In the genomic region with DNA sequence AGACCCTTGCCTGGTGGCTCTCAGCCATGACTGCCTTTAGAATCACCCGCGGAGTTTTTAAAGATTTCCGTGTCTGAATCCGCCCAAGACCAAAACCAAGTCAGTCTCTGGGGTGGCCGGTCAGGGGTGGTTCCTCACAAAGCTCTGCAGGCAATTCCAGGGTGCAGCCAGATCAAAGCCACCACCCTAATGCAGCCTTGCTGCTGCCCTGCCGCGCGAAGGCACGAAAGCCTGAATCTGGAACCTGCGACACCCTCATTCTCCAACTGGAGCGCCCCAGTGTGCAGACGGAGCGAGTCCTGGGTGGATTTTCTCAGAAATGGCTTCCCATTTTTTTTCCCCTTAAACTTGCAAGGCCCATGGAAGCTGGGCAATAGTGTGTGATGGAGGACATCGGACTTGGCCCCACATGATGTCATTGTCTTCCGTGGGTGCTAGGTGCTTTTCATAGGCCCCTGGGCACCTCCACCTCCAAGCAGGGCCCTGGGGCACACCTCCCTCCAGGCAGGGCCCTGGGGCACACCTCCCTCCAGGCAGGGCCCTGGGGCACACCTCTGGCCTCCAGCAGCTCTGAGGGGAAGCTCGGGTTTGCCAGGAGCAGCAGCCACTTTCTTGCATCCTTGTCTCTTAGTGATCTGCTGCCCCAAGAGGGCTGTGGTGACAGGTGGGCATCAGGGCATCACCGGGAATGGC, we compare ENCODE assay signal across 29 cellular contexts.
"Had no signal": no experiment of that assay in that cellular context is flagged by ENCODE, and none has a peak within 500 bp of the region (broad histone marks: within the 10 kb centered on the region; RNA-seq: fewer than 3 reads in every experiment).

No MANE protein-coding gene starts in this region.

- H3K36me3 ChIP-seq: cardiac muscle cell, SJCRH30 had no signal

- ATAC-seq: activated CD8-positive, alpha-beta memory T cell treated with anti-CD3 and anti-CD28 coated beads, Interleukin-2, amount 10 ng/mL, durations not matched to agents 7 days and 5 days; SK-N-SH treated with all-trans-retinoic acid at 6 μM for 48 hours; T-helper 17 cell had no signal

- H3K9me3 ChIP-seq: SJCRH30 had no signal

- H3K27me3 Mint-ChIP-seq: activated B cell treated with CpG ODN at 0.5 μM for 24 hours; activated CD4-positive, alpha-beta T cell treated with anti-CD3 and anti-CD28 coated beads, Interleukin-2, amount 10 ng/mL, durations not matched to agents 24 days and 14 days; activated CD8-positive, alpha-beta memory T cell treated with anti-CD3 and anti-CD28 coated beads, Interleukin-2, amount 10 ng/mL, durations not matched to agents 7 days and 5 days; activated naive CD8-positive, alpha-beta T cell treated with anti-CD3 and anti-CD28 coated beads for 36 hours; activated T-cell treated with anti-CD3 and anti-CD28 coated beads, Interleukin-2, amount 50 U/mL, for 24 hours; T-helper 17 cell had no signal

- H3K27me3 ChIP-seq: brain microvascular endothelial cell, cardiac muscle cell, SJCRH30 had no signal

- H3K4me1 ChIP-seq: SJCRH30 had no signal

- H3K4me3 ChIP-seq: cardiac muscle cell, SJCRH30 had no signal

- H3K36me3 Mint-ChIP-seq: activated CD8-positive, alpha-beta memory T cell treated with anti-CD3 and anti-CD28 coated beads, Interleukin-2, amount 10 ng/mL, durations not matched to agents 7 days and 5 days had no signal

- H3K27ac ChIP-seq: brain microvascular endothelial cell, cardiac muscle cell, SJCRH30 had no signal

- H3K4me3 Mint-ChIP-seq: activated B cell treated with CpG ODN at 0.5 μM for 24 hours; activated CD4-positive, alpha-beta T cell treated with anti-CD3 and anti-CD28 coated beads, Interleukin-2, amount 10 ng/mL, durations not matched to agents 24 days and 14 days; activated CD8-positive, alpha-beta memory T cell treated with anti-CD3 and anti-CD28 coated beads, Interleukin-2, amount 10 ng/mL, durations not matched to agents 7 days and 5 days; activated naive CD4-positive, alpha-beta T cell treated with anti-CD3 and anti-CD28 coated beads for 36 hours; activated naive CD8-positive, alpha-beta T cell treated with anti-CD3 and anti-CD28 coated beads for 36 hours; activated T-cell treated with anti-CD3 and anti-CD28 coated beads, Interleukin-2, amount 50 U/mL, for 24 hours; activated T-helper 1 cell treated with anti-CD3 and anti-CD28 coated beads, Interleukin-12 subunit alpha, Interleukin-12 subunit beta, Interleukin-2, Interleukin-4 antibody, amounts not matched to agents 30 ng/mL and 10 ng/mL and 1 ng/mL, durations not matched to agents 14 hours and 24 hours and 36 hours; T-helper 17 cell had no signal

- H3K27ac Mint-ChIP-seq: activated B cell treated with CpG ODN at 0.5 μM for 24 hours; activated CD4-positive, alpha-beta T cell treated with anti-CD3 and anti-CD28 coated beads, Interleukin-2, amount 10 ng/mL, durations not matched to agents 24 days and 14 days; activated CD8-positive, alpha-beta memory T cell treated with anti-CD3 and anti-CD28 coated beads, Interleukin-2, amount 10 ng/mL, durations not matched to agents 7 days and 5 days; activated naive CD4-positive, alpha-beta T cell treated with anti-CD3 and anti-CD28 coated beads for 36 hours; activated naive CD8-positive, alpha-beta T cell treated with anti-CD3 and anti-CD28 coated beads for 36 hours; activated T-helper 1 cell treated with anti-CD3 and anti-CD28 coated beads, Interleukin-12 subunit alpha, Interleukin-12 subunit beta, Interleukin-2, Interleukin-4 antibody, amounts not matched to agents 30 ng/mL and 10 ng/mL and 1 ng/mL, durations not matched to agents 14 hours and 24 hours and 36 hours; T-helper 17 cell had no signal

- H3K4me1 Mint-ChIP-seq: activated B cell treated with CpG ODN at 0.5 μM for 24 hours; activated CD4-positive, alpha-beta T cell treated with anti-CD3 and anti-CD28 coated beads, Interleukin-2, amount 10 ng/mL, durations not matched to agents 24 days and 14 days; activated CD8-positive, alpha-beta memory T cell treated with anti-CD3 and anti-CD28 coated beads, Interleukin-2, amount 10 ng/mL, durations not matched to agents 7 days and 5 days; activated naive CD8-positive, alpha-beta T cell treated with anti-CD3 and anti-CD28 coated beads for 36 hours had no signal

- H3K9me3 Mint-ChIP-seq: activated B cell treated with CpG ODN at 0.5 μM for 24 hours; activated CD4-positive, alpha-beta T cell treated with anti-CD3 and anti-CD28 coated beads, Interleukin-2, amount 10 ng/mL, durations not matched to agents 24 days and 14 days; activated naive CD8-positive, alpha-beta T cell treated with anti-CD3 and anti-CD28 coated beads for 36 hours; activated T-cell treated with anti-CD3 and anti-CD28 coated beads, Interleukin-2, amount 50 U/mL, for 24 hours; activated T-helper 1 cell treated with anti-CD3 and anti-CD28 coated beads, Interleukin-12 subunit alpha, Interleukin-12 subunit beta, Interleukin-2, Interleukin-4 antibody, amounts not matched to agents 30 ng/mL and 10 ng/mL and 1 ng/mL, durations not matched to agents 14 hours and 24 hours and 36 hours had no signal

- DNase-seq: activated B cell treated with CpG ODN at 0.5 μM for 24 hours; activated CD4-positive, alpha-beta T cell treated with anti-CD3 and anti-CD28 coated beads for 1 hour; activated CD4-positive, alpha-beta T cell treated with anti-CD3 and anti-CD28 coated beads, Interleukin-2, amount 10 ng/mL, durations not matched to agents 24 days and 14 days; activated CD4-positive, alpha-beta T cell treated with anti-CD3 and anti-CD28 coated beads, Interleukin-2, amount 50 U/mL, for 48 hours; activated CD8-positive, alpha-beta memory T cell treated with anti-CD3 and anti-CD28 coated beads, Interleukin-2, amount 10 ng/mL, durations not matched to agents 7 days and 5 days; activated effector memory CD4-positive, alpha-beta T cell treated with anti-CD3 and anti-CD28 coated beads, Interleukin-2, amount 50 U/mL, for 16 hours; activated naive CD4-positive, alpha-beta T cell treated with anti-CD3 and anti-CD28 coated beads for 36 hours; activated naive CD8-positive, alpha-beta T cell treated with anti-CD3 and anti-CD28 coated beads for 36 hours; activated T-cell treated with anti-CD3 and anti-CD28 coated beads, Interleukin-2, amount 50 U/mL, for 24 hours; brain microvascular endothelial cell; cerebellar nuclear complex; Karpas-422; MM.1S; NCI-H1105; NCI-H1436; NCI-H1694 treated with DMSO at 0.1 percent for 48 hours; NCI-H2029 treated with DMSO at 0.1 percent for 48 hours; NCI-H345; NCI-H510A; NCI-H526 treated with DMSO at 0.1 percent for 48 hours; NCI-H82; Right ventricle myocardium superior; RPMI8226; SJCRH30; T-helper 17 cell; T-helper 9 cell had no signal
